In genomic region chr11:25602149-25602548, GRCh38 we compare ENCODE assay signal across 20 cellular contexts.
"Had no signal": no experiment of that assay in that cellular context is flagged by ENCODE, and none has a peak within 500 bp of the region (broad histone marks: within the 10 kb centered on the region; RNA-seq: fewer than 3 reads in every experiment).

No MANE protein-coding gene starts in this region.

- DNase-seq: KBM-7, MV-4-11, NCI-H1092, NCI-H1105 treated with DMSO at 0.1 percent for 48 hours, NCI-H1417 treated with DMSO at 0.1 percent for 48 hours, NCI-H146, NCI-H1694 treated with DMSO at 0.1 percent for 48 hours, NCI-H1930, NCI-H2081, NCI-H2107, NCI-H226, NCI-H446, NCI-H510A, NCI-H526, OCI-M1, PC-9, Peyer's patch, SIG-M5 had no signal

- H3K4me1 ChIP-seq: Peyer's patch, SJSA1 had no signal

- H3K27ac ChIP-seq: PC-9, Peyer's patch, SJSA1, SK-N-MC had no signal

- H3K4me3 ChIP-seq: PC-9, Peyer's patch, SJSA1, SK-N-MC had no signal

- H3K4me2 ChIP-seq: PC-9 had no signal

- H3K27me3 ChIP-seq: Peyer's patch, SJSA1 had no signal

- H2AFZ ChIP-seq: PC-9 had no signal

- H3K9me3 ChIP-seq: Peyer's patch, SJSA1 had no signal

- H3K36me3 ChIP-seq: Peyer's patch, SJSA1 had no signal
